Comparison of ENCODE assay signal across 8 cellular contexts in the genomic region with DNA sequence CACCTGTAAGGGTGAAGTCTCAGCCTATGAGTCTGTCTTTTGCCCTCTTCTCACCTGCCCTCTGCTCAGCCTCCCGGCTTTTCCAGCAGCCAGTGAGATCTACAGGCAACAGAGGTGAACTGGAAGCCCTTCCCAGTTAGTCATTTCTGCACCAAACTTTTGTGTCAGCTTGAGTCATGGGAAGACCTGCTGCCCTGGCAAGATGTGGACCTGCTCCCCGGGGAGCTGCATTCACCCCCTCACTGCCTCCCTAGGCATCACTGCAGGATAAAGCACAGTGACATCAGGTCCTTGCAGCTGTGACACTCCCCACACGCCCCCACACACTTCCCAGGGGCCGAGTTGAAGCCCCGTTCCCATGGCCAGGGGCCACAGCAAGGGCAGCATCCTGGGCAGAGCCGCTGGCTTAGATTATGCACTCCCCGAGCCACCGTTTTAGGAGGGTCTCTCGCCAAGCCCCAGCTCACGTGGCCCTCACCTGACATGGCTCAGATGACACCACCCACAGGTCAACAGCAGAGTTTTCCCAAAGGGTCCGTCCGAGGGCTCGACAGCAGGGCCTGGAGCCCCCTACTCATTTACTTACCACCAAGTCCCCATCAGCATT. TPM values are rescaled to one million over a fixed set of nuclear protein-coding genes. Genes with fewer than 3 reads are reported as not detected.
A peak's percentile ranks its signal among the peaks of the same experiment; 100 is the strongest.
DNase-seq lines count a peak whose midpoint lies in the region; ATAC-seq and TF ChIP-seq lines count a peak whose summit lies in the region.

No MANE protein-coding gene starts in this region.

- POLR2A ChIA-PET in IMR-90 (lab: Charles Lee; ENCODE audit: unreplicated experiment): no interaction called here

- in situ Hi-C loops in IMR-90 (cut with MboI; ENCODE audit: low sequenced_read_pairs): loop anchor here (5.0 kb wide), 1 partner anchor 44 kb away; no protein-coding TSS in a partner anchor
- in situ Hi-C loops in mammary epithelial cell (cut with MboI; ENCODE audit: low sequenced_read_pairs in 2 of 2): loop anchor here in 1 of 2 donors (5.0 kb wide), 1 partner anchor 59 kb away; no protein-coding TSS in a partner anchor
- in situ Hi-C loops in transverse colon (cut with MboI; ENCODE audit: low pct_ligation_motif_present in 1 of 4, low pct_unique_long_range_greater_than_20kb in 1 of 4, low sequenced_read_pairs in 3 of 4): loop anchor here in 1 of 4 donors (10.0 kb wide), 1 partner anchor 62 kb away; no protein-coding TSS in a partner anchor

- ATAC-seq in IMR-90 (ENCODE audit: low read depth) (no peak), lower lobe of right lung (no peak), HG02973 (IDR thresholded peaks at IDR 0.05; ENCODE audit: unreplicated experiment) (no peak)

- 0 out of 2 replicates have a peak, but pooled peaks cover 2% of the 10 kb centered on the region for H4K20me1 ChIP-seq in IMR-90 (ENCODE audit: insufficient read depth, low read length)
- H4K20me1 ChIP-seq in mammary epithelial cell (ENCODE audit: insufficient read depth, low read length): no peaks in the 10 kb centered on the region

- 74% methylated on average over 8 of the region's 13 CpGs; no CpG with 5 or more reads in 1 of the 2 experiments for WGBS in IMR-90 (ENCODE audit: extremely low coverage in 2 of 2, insufficient read length in 1 of 2), 2 experiments
- WGBS in mammary epithelial cell (ENCODE audit: low coverage, missing lambda C conversion rate): 62% methylated on average over 9 of the region's 13 CpGs
- WGBS in transverse colon (ENCODE audit: low coverage in 1 of 2), 2 donors: 78 to 100% methylated on average over 1 to 13 of the region's 13 CpGs

- H2BK120ac ChIP-seq in IMR-90 (ENCODE audit: low read depth, low read length): no peak overlapping the region

- H3K23ac ChIP-seq in IMR-90 (ENCODE audit: low read depth, low read length): no peak overlapping the region

- TF ChIP-seq CTCF in IMR-90 (conservative IDR thresholded peaks at IDR 0.05; ENCODE audit: low read depth, low read length) (no peak), mammary epithelial cell (conservative IDR thresholded peaks at IDR 0.05 in 1 of 2, IDR thresholded peaks at IDR 0.05 in 1 of 2; ENCODE audit: extremely low read depth in 1 of 2, insufficient read depth in 1 of 2, low read depth in 1 of 2, low read length in 2 of 2) (no peak), lower lobe of right lung (IDR thresholded peaks at IDR 0.05) (no peak), transverse colon (IDR thresholded peaks at IDR 0.05) (no peak)

- no peaks in the 10 kb centered on the region for H3K79me1 ChIP-seq in IMR-90 (ENCODE audit: low read depth in 1 of 2, low read length in 2 of 2)

- TF ChIP-seq POLR2A in IMR-90 (IDR thresholded peaks at IDR 0.05; ENCODE audit: low read depth, low read length): no peak
- no peak for TF ChIP-seq POLR2A in transverse colon (IDR thresholded peaks at IDR 0.05)

- no peak overlapping the region for H3K9ac ChIP-seq in IMR-90 (ENCODE audit: low read depth, low read length)
- no peak overlapping the region for H3K9ac ChIP-seq in mammary epithelial cell (ENCODE audit: insufficient read depth, low read length)

- H3K79me2 ChIP-seq in mammary epithelial cell (ENCODE audit: insufficient read depth, low read length): no peaks in the 10 kb centered on the region

- TF ChIP-seq EP300 in transverse colon (IDR thresholded peaks at IDR 0.05; ENCODE audit: low read depth): no peak

- H2AK5ac ChIP-seq in IMR-90 (ENCODE audit: low read depth, low read length): 0 out of 2 replicates have a peak overlapping the region, but pooled peaks have one; percentile 47

- intact Hi-C loops in IMR-90 (cut with micrococcal nuclease) (loop anchor here (2.0 to 5.0 kb wide), 2 partner anchors 49 to 72 kb away; no protein-coding TSS in a partner anchor), mammary epithelial cell (cut with micrococcal nuclease) (no loop called here), lower lobe of right lung (cut with DNase I) (no loop called here), transverse colon (cut with DNase I; ENCODE audit: low total_unique reads) (loop anchor here (2.0 kb wide), 1 partner anchor 62 kb away; no protein-coding TSS in a partner anchor)

- H2BK5ac ChIP-seq in IMR-90 (ENCODE audit: low read depth, low read length, poor library complexity, severe bottlenecking): no peak overlapping the region

- H3K4me3 ChIP-seq in IMR-90 (ENCODE audit: insufficient read depth, low read depth, low read length): no peak overlapping the region
- no peak overlapping the region for H3K4me3 ChIP-seq in mammary epithelial cell (replicated peaks in 1 of 3; ENCODE audit: insufficient read depth in 1 of 3, low read depth in 2 of 3, low read length in 3 of 3)
- peak overlapping the region; percentile 48 for H3K4me3 ChIP-seq in lower lobe of right lung
- H3K4me3 ChIP-seq in transverse colon: no peak overlapping the region

- H3K4me2 ChIP-seq in IMR-90 (ENCODE audit: low read depth, low read length): no peak overlapping the region
- H3K4me2 ChIP-seq in mammary epithelial cell (ENCODE audit: insufficient read depth, low read depth, low read length): peak overlapping the region; percentile 54

- no peak overlapping the region for H4K5ac ChIP-seq in IMR-90 (ENCODE audit: low read depth, low read length)

- BruUV-seq in IMR-90 (replicated peaks; lab: Mats Ljungman, UMichigan) (no TSS peak), mammary epithelial cell (replicated peaks; lab: Mats Ljungman, UMichigan) (no TSS peak)

- H3K56ac ChIP-seq in IMR-90 (ENCODE audit: extremely low read depth, insufficient read depth, low read length): no peak overlapping the region

- no peak overlapping the region for H3K18ac ChIP-seq in IMR-90 (ENCODE audit: low read depth, low read length)

- no peak overlapping the region for H3K4ac ChIP-seq in IMR-90 (ENCODE audit: low read depth, low read length)

- no peak overlapping the region for H4K8ac ChIP-seq in IMR-90 (ENCODE audit: low read depth in 2 of 2, low read length in 2 of 2)

- peak; percentile 74 for DNase-seq in IMR-90
- DNase-seq in mammary epithelial cell: peak; percentile 90
- DNase-seq in lower lobe of right lung: no peak
- no peak for DNase-seq in transverse colon
- DNase-seq in GM19240 (ENCODE audit: insufficient read length, low spot score): no peak
- no peak for DNase-seq in NCI-H2196 treated with DMSO at 0.1 percent for 48 hours (lab: John Stamatoyannopoulos, UW; ENCODE audit: unreplicated experiment)
- DNase-seq in NCI-H748 (lab: John Stamatoyannopoulos, UW; ENCODE audit: unreplicated experiment): no peak

- H3K36me3 ChIP-seq in IMR-90 (ENCODE audit: control insufficient read depth, insufficient read depth, low read length): no peaks in the 10 kb centered on the region
- H3K36me3 ChIP-seq in mammary epithelial cell (ENCODE audit: insufficient read depth, low read length): no peaks in the 10 kb centered on the region
- no peaks in the 10 kb centered on the region for H3K36me3 ChIP-seq in lower lobe of right lung
- no peaks in the 10 kb centered on the region for H3K36me3 ChIP-seq in transverse colon

- no peak overlapping the region for H2AK9ac ChIP-seq in IMR-90 (replicated peaks; ENCODE audit: low read depth, low read length, poor library complexity)

- H3K9me3 ChIP-seq in IMR-90 (ENCODE audit: control insufficient read depth, insufficient read depth, low read length) (no peaks in the 10 kb centered on the region), mammary epithelial cell (replicated peaks; ENCODE audit: insufficient read depth, low read length) (no peaks in the 10 kb centered on the region), lower lobe of right lung (no peaks in the 10 kb centered on the region), transverse colon (no peaks in the 10 kb centered on the region)

- H3K9me1 ChIP-seq in IMR-90 (ENCODE audit: insufficient read depth, low read length): peaks cover 4% of the 10 kb centered on the region

- no peak overlapping the region for H2BK15ac ChIP-seq in IMR-90 (ENCODE audit: low read depth, low read length)

- CTCF ChIA-PET in IMR-90 (lab: Yijun Ruan, JAX): interaction anchor here (0.8 to 1.0 kb wide), 2 partner anchors 38 to 64 kb away, joined by 3 to 5 read pairs; no protein-coding TSS in a partner anchor
- CTCF ChIA-PET in mammary epithelial cell (lab: Charles Lee; ENCODE audit: low non-redundant PET): no interaction called here

- H4K91ac ChIP-seq in IMR-90 (ENCODE audit: insufficient read depth, low read depth, low read length): no peak overlapping the region

- H3K27me3 ChIP-seq in IMR-90 (ENCODE audit: control insufficient read depth, insufficient read depth, low read length) (peaks cover 17% of the 10 kb centered on the region), mammary epithelial cell (ENCODE audit: insufficient read depth, low read length) (no peaks in the 10 kb centered on the region), lower lobe of right lung (ENCODE audit: low read depth) (no peaks in the 10 kb centered on the region), transverse colon (no peaks in the 10 kb centered on the region)

- H3K14ac ChIP-seq in IMR-90 (replicated peaks; ENCODE audit: low read depth, low read length): no peak overlapping the region

- H3K4me1 ChIP-seq in IMR-90 (ENCODE audit: control insufficient read depth, insufficient read depth, low read length) (peaks cover 10% of the 10 kb centered on the region), mammary epithelial cell (ENCODE audit: insufficient read depth, low read length) (peaks cover 18% of the 10 kb centered on the region), lower lobe of right lung (peaks cover 62% of the 10 kb centered on the region), transverse colon (peaks cover 0 to 41% (median 18%) of the 10 kb centered on the region in 4 donors)

- TF ChIP-seq RAD21 in IMR-90 (IDR thresholded peaks at IDR 0.05; ENCODE audit: low read length): no peak

- no peak overlapping the region for H2AFZ ChIP-seq in IMR-90 (replicated peaks; ENCODE audit: low read length, poor library complexity)
- no peak overlapping the region for H2AFZ ChIP-seq in mammary epithelial cell (ENCODE audit: low read depth, low read length)

- dilution Hi-C loops in IMR-90 (cut with HindIII; ENCODE audit: low sequenced_read_pairs, unreplicated experiment): no loop called here
- dilution Hi-C loops in mammary epithelial cell (cut with HindIII; ENCODE audit: low sequenced_read_pairs): no loop called here

- H3K27ac ChIP-seq in IMR-90 (ENCODE audit: insufficient read depth, low read length): no peak overlapping the region
- no peak overlapping the region for H3K27ac ChIP-seq in mammary epithelial cell (ENCODE audit: insufficient read depth, low read depth, low read length)
- H3K27ac ChIP-seq in lower lobe of right lung: peak overlapping the region; percentile 73
- H3K27ac ChIP-seq in transverse colon: peak overlapping the region; percentile 35 to 69 (median 56)

- H2BK20ac ChIP-seq in IMR-90 (ENCODE audit: low read depth, low read length): no peak overlapping the region

TF ChIP-seq in IMR-90, 13 proteins besides CTCF, POLR2A, EP300 and RAD21 (continues in another document):
- TF ChIP-seq RCOR1 (IDR thresholded peaks at IDR 0.05; ENCODE audit: insufficient replicate concordance, low read length): no peak

RNA-seq across cellular contexts. Expression of gene ABR, which starts 6.5 kb away (rescaled TPM):
- total RNA-seq in IMR-90 (2012; rRNA removed): 24.7 and 28.3 TPM in 2 replicates
- 79.7 and 111 TPM in 2 replicates for polyA plus RNA-seq in IMR-90 (2012; rRNA removed)
- polyA plus RNA-seq in IMR-90 (2012; cell fraction: cytosol; rRNA removed): 97.0 and 129 TPM in 2 replicates
- polyA plus RNA-seq in IMR-90 (2012; cell fraction: nucleus; rRNA removed; ENCODE audit: low replicate concordance): 96.8 and 177 TPM in 2 replicates
- total RNA-seq in mammary epithelial cell: 10 to 100 TPM; 64.7 to 86.9 TPM
- polyA plus RNA-seq in mammary epithelial cell: 73.6 TPM
- 168 TPM for polyA minus RNA-seq in mammary epithelial cell
- 212 TPM for total RNA-seq in lower lobe of right lung
- 1,000 to 10,000 TPM in 1 of 4 donors, 100 to 1,000 TPM in 3; 286 to 1,099 (median 522) TPM for total RNA-seq in transverse colon

Comparison
In these comparisons a context has a peak if more than half of its experiments do, and no peak if none do; other contexts are left out.
1. DNase-seq: peak in IMR-90 (single experiment) and mammary epithelial cell (single experiment); none in lower lobe of right lung (single experiment), transverse colon (single experiment), GM19240 (single experiment), NCI-H2196 treated with DMSO at 0.1 percent for 48 hours (single experiment) and NCI-H748 (single experiment).
2. H3K27ac ChIP-seq: peak in lower lobe of right lung (single experiment) and transverse colon (4 of 4); none in IMR-90 (single experiment) and mammary epithelial cell (single experiment).
3. intact Hi-C loops: an anchor here in IMR-90 (2.0 to 5.0 kb wide) and transverse colon (2.0 kb wide); none called in mammary epithelial cell and lower lobe of right lung.